In genomic region chr9:35717132-35717870, GRCh38 we compare ENCODE assay signal across 1 cellular context.
TF ChIP-seq lines count a peak whose summit lies in the region.

No MANE protein-coding gene starts in this region.

TF ChIP-seq in GM12878, 131 proteins besides CTCF, POLR2A, EP300 and RAD21:
- TF ChIP-seq ETV6 (conservative IDR thresholded peaks at IDR 0.05 in 1 of 2, IDR thresholded peaks at IDR 0.05 in 1 of 2; ENCODE audit: borderline replicate concordance in 1 of 2, low read depth in 1 of 2), result no peak
- TF ChIP-seq CEBPZ (IDR thresholded peaks at IDR 0.05; ENCODE audit: low read depth, low read length), result no peak
- TF ChIP-seq ASH2L (IDR thresholded peaks at IDR 0.05; ENCODE audit: borderline replicate concordance, low read depth), result no peak
- TF ChIP-seq MEF2A (IDR thresholded peaks at IDR 0.05; ENCODE audit: insufficient read depth, low read depth, low read length), result no peak
- no peak for TF ChIP-seq SMAD5 (IDR thresholded peaks at IDR 0.05; ENCODE audit: low read depth)
- no peak for TF ChIP-seq JUND (IDR thresholded peaks at IDR 0.05; ENCODE audit: low read depth, low read length)
- TF ChIP-seq YBX1 (IDR thresholded peaks at IDR 0.05), result no peak
TF ChIP-seq in GM12878: peak in this region for 0.
